In genomic region chr15:45522931-45523331, GRCh38 we compare ENCODE assay signal across 8 cellular contexts. TPM values are rescaled to one million over a fixed set of nuclear protein-coding genes. Genes with fewer than 3 reads are reported as not detected.
DNase-seq lines count a peak whose midpoint lies in the region; TF ChIP-seq lines count a peak whose summit lies in the region.

No MANE protein-coding gene starts in this region.

- TF ChIP-seq CTCF in tibial artery (IDR thresholded peaks at IDR 0.05): no peak

- H3K9me3 ChIP-seq in tibial artery: no peaks in the 10 kb centered on the region

- no peaks in the 10 kb centered on the region for H3K27me3 ChIP-seq in tibial artery

- peak overlapping the region; percentile 75 to 92 for H3K4me3 ChIP-seq in tibial artery

- peak overlapping the region; percentile 83 for H3K27ac ChIP-seq in cingulate gyrus (ENCODE audit: low read depth, low read length)
- peak overlapping the region; percentile 81 to 83 for H3K27ac ChIP-seq in tibial artery

- H3K36me3 ChIP-seq in tibial artery: no peaks in the 10 kb centered on the region

- H3K4me1 ChIP-seq in tibial artery: peaks cover 0 to 29% (median 20%) of the 10 kb centered on the region in 4 donors

- DNase-seq in DMS 273 (lab: John Stamatoyannopoulos, UW; ENCODE audit: unreplicated experiment) (peak; percentile 65), DMS 273 treated with DMSO at 0.1 percent for 48 hours (lab: John Stamatoyannopoulos, UW) (no peak), NCI-H524 treated with DMSO at 0.1 percent for 48 hours (lab: John Stamatoyannopoulos, UW) (peak; percentile 4), lung microvascular endothelial cell (ENCODE audit: low read depth in 2 of 2) (peak; percentile 36 to 43), tibial artery (no peak), CD1c-positive myeloid dendritic cell (ENCODE audit: extremely low spot score) (no peak), SKM-1 treated with dmso at 0.1 percent for 144 hours (lab: John Stamatoyannopoulos, UW; ENCODE audit: unreplicated experiment) (no peak)

- intact Hi-C loops in tibial artery (cut with DNase I; ENCODE audit: low total_unique reads): no loop called here

RNA-seq across cellular contexts. Expression of gene SLC30A4, which starts 0.4 kb away (rescaled TPM):
- total RNA-seq in lung microvascular endothelial cell: 4.1 and 6.5 TPM in 2 replicates

Comparison
In these comparisons a context has a peak if more than half of its experiments do, and no peak if none do; other contexts are left out.
1. DNase-seq: peak in DMS 273 (single experiment), NCI-H524 treated with DMSO at 0.1 percent for 48 hours (single experiment) and lung microvascular endothelial cell (2 of 2); none in DMS 273 treated with DMSO at 0.1 percent for 48 hours (single experiment), tibial artery (0 of 2), CD1c-positive myeloid dendritic cell (single experiment) and SKM-1 treated with dmso at 0.1 percent for 144 hours (single experiment).